10 cellular contexts compared by ENCODE assay signal in the genomic region with DNA sequence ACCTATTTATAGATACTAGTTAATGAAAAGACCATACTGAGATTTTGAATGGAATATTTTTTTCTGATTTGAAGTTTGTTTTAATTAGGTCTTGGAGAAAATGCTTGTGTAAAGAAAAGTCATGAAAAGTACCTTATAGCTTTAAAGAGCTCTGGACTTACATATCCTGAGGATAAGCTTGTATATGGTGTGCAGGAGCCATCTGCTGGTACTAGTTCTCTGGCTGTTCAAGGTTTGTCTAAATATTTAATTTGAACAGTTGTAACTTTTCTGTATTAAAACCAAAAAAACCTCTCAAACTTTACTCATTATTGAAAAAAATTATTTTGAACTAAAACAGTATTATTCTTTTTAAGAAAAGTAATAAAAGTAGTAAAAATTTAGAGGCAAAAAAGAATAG. TPM values are rescaled to one million over a fixed set of nuclear protein-coding genes. Genes with fewer than 3 reads are reported as not detected.
DNase-seq lines count a peak whose midpoint lies in the region; ATAC-seq and TF ChIP-seq lines count a peak whose summit lies in the region.
"Had no signal": no experiment of that assay in that cellular context is flagged by ENCODE, and none has a peak within 500 bp of the region (broad histone marks: within the 10 kb centered on the region; RNA-seq: fewer than 3 reads in every experiment).

No MANE protein-coding gene starts in this region.

- intact Hi-C loops in mammary epithelial cell (cut with micrococcal nuclease), result loop anchor here (1.0 to 5.0 kb wide), 2 partner anchors 53 to 425 kb away; a partner anchor contains a TSS

- H3K27me3 ChIP-seq in DND-41 (ENCODE audit: insufficient read depth, low read length, poor library complexity) (no peaks in the 10 kb centered on the region), Karpas-422 (ENCODE audit: low read length) (no peaks in the 10 kb centered on the region), mammary epithelial cell (ENCODE audit: insufficient read depth, low read length) (no peaks in the 10 kb centered on the region), H7 (ENCODE audit: control insufficient read depth, insufficient read depth, low read length) (no peaks in the 10 kb centered on the region)

- ATAC-seq in DND-41 (ENCODE audit: insufficient read depth, low read depth) (peak; percentile 56; the same call in 1 of the 3 replicates), GM21390 (IDR thresholded peaks at IDR 0.05; ENCODE audit: unreplicated experiment) (no peak)
- ATAC-seq: mucosa of descending colon had no signal

- TF ChIP-seq CTCF in DND-41 (IDR thresholded peaks at IDR 0.05; ENCODE audit: borderline replicate concordance, extremely low read depth, low read length, poor library complexity, severe bottlenecking) (peak; percentile 52), mammary epithelial cell (conservative IDR thresholded peaks at IDR 0.05 in 1 of 2, IDR thresholded peaks at IDR 0.05 in 1 of 2; ENCODE audit: extremely low read depth in 1 of 2, insufficient read depth in 1 of 2, low read depth in 1 of 2, low read length in 2 of 2) (peak; percentile 10 to 46)

- no peaks in the 10 kb centered on the region for H3K9me2 ChIP-seq in Karpas-422 (replicated peaks; ENCODE audit: insufficient read depth, low read length)

- peaks cover 14% of the 10 kb centered on the region for H3K36me3 ChIP-seq in DND-41 (ENCODE audit: insufficient read depth, low read length)
- H3K36me3 ChIP-seq in Karpas-422 (ENCODE audit: insufficient read depth, low read length), result no peaks in the 10 kb centered on the region
- no peaks in the 10 kb centered on the region for H3K36me3 ChIP-seq in mammary epithelial cell (ENCODE audit: insufficient read depth, low read length)
- no peaks in the 10 kb centered on the region; the same call in 1 of the 2 replicates for H3K36me3 ChIP-seq in H7 (replicated peaks; ENCODE audit: control insufficient read depth, insufficient read depth, low read length)

- H3K4me3 ChIP-seq in DND-41 (ENCODE audit: low read depth in 1 of 2, low read length in 2 of 2), result no peak overlapping the region
- H3K4me3 ChIP-seq in Karpas-422 (ENCODE audit: low read length), result no peak overlapping the region
- no peak overlapping the region for H3K4me3 ChIP-seq in mammary epithelial cell (replicated peaks in 1 of 3; ENCODE audit: insufficient read depth in 1 of 3, low read depth in 2 of 3, low read length in 3 of 3)
- H3K4me3 ChIP-seq in H7 (ENCODE audit: insufficient read depth, low read depth, low read length), result no peak overlapping the region
- H3K4me3 ChIP-seq: mucosa of descending colon had no signal

- H3K9ac ChIP-seq in DND-41 (ENCODE audit: low read depth, low read length) (no peak overlapping the region), Karpas-422 (ENCODE audit: low read length) (no peak overlapping the region), mammary epithelial cell (ENCODE audit: insufficient read depth, low read length) (no peak overlapping the region)

- CTCF ChIA-PET in mammary epithelial cell (lab: Charles Lee; ENCODE audit: low non-redundant PET), result interaction anchor here (0.8 to 1.2 kb wide), 2 partner anchors 49 to 50 kb away, joined by 6 read pairs; a partner anchor contains a TSS

- dilution Hi-C loops in mammary epithelial cell (cut with HindIII; ENCODE audit: low sequenced_read_pairs), result no loop called here

- no TSS peak for BruUV-seq in mammary epithelial cell (replicated peaks; lab: Mats Ljungman, UMichigan)

- in situ Hi-C loops in mammary epithelial cell (cut with MboI; ENCODE audit: low sequenced_read_pairs in 2 of 2), result no loop called here

- H4K20me1 ChIP-seq in DND-41 (ENCODE audit: insufficient read depth, low read length), result no peaks in the 10 kb centered on the region
- H4K20me1 ChIP-seq in Karpas-422 (ENCODE audit: insufficient read depth, low read depth, low read length), result no peaks in the 10 kb centered on the region
- H4K20me1 ChIP-seq in mammary epithelial cell (ENCODE audit: insufficient read depth, low read length), result no peaks in the 10 kb centered on the region

- no peak overlapping the region for H3K27ac ChIP-seq in DND-41 (ENCODE audit: low read length)
- no peak overlapping the region for H3K27ac ChIP-seq in Karpas-422 (ENCODE audit: low read length)
- H3K27ac ChIP-seq in mammary epithelial cell (ENCODE audit: insufficient read depth, low read depth, low read length), result no peak overlapping the region

- no peak overlapping the region for H2AFZ ChIP-seq in DND-41 (ENCODE audit: low read depth, low read length)
- H2AFZ ChIP-seq in Karpas-422 (ENCODE audit: low read length), result no peak overlapping the region
- no peak overlapping the region for H2AFZ ChIP-seq in mammary epithelial cell (ENCODE audit: low read depth, low read length)

- no peaks in the 10 kb centered on the region for H3K4me1 ChIP-seq in DND-41 (ENCODE audit: insufficient read depth, low read length)
- H3K4me1 ChIP-seq in Karpas-422 (ENCODE audit: low read length), result peaks cover 10% of the 10 kb centered on the region; the same call in 1 of the 2 replicates
- no peaks in the 10 kb centered on the region for H3K4me1 ChIP-seq in mammary epithelial cell (ENCODE audit: insufficient read depth, low read length)

- H3K4me2 ChIP-seq in DND-41 (ENCODE audit: insufficient read depth, low read length) (no peak overlapping the region), Karpas-422 (ENCODE audit: low read depth, low read length, poor library complexity, severe bottlenecking) (no peak overlapping the region), mammary epithelial cell (ENCODE audit: insufficient read depth, low read depth, low read length) (no peak overlapping the region)

- H3K79me2 ChIP-seq in DND-41 (ENCODE audit: insufficient read depth, low read length) (no peaks in the 10 kb centered on the region), Karpas-422 (ENCODE audit: low read length) (peaks cover 30% of the 10 kb centered on the region), mammary epithelial cell (ENCODE audit: insufficient read depth, low read length) (no peaks in the 10 kb centered on the region)

- no peaks in the 10 kb centered on the region for H3K9me3 ChIP-seq in DND-41 (ENCODE audit: insufficient read depth, low read length, severe bottlenecking)
- no peaks in the 10 kb centered on the region for H3K9me3 ChIP-seq in Karpas-422 (ENCODE audit: low read length)
- H3K9me3 ChIP-seq in mammary epithelial cell (replicated peaks; ENCODE audit: insufficient read depth, low read length), result no peaks in the 10 kb centered on the region
- H3K9me3 ChIP-seq: mucosa of descending colon had no signal

- DNase-seq in DND-41 (no peak), Karpas-422 (peak; percentile 62), mammary epithelial cell (no peak), medulla oblongata (ENCODE audit: extremely low spot score) (peak; percentile 35), H7 (no peak)
- no peak for DNase-seq in stimulated activated CD8-positive, alpha-beta memory T cell treated with anti-CD3 and anti-CD28 coated beads, Interleukin-4, amount 100 ng/mL, for 48 hours
- DNase-seq in activated CD4-positive, alpha-beta T cell treated with anti-CD3 and anti-CD28 coated beads, Interleukin-2, amount 50 U/mL, for 48 hours, result no peak
- DNase-seq: activated naive CD8-positive, alpha-beta T cell treated with anti-CD3 and anti-CD28 coated beads, Interleukin-2, amount 10 ng/mL, durations not matched to agents 7 days and 5 days had no signal

RNA-seq across cellular contexts. Expression of a gene that starts 50.2 kb away (rescaled TPM):
- 26.7 and 50.8 TPM in 2 replicates for total RNA-seq in Karpas-422 (2014; rRNA removed; shearing (Covaris generic); ENCODE audit: low replicate concordance)
- total RNA-seq in mammary epithelial cell, result 10 to 100 TPM; 28.1 to 34.0 TPM
- 8.0 TPM for polyA plus RNA-seq in mammary epithelial cell
- polyA minus RNA-seq in mammary epithelial cell, result 23.5 TPM
- total RNA-seq in H7 (2014; rRNA removed; shearing (Covaris generic)), result 9.3 and 11.8 TPM in 2 replicates

RNA-seq across cellular contexts. Expression of a gene that starts 52.7 kb away (rescaled TPM):
- 100 and 105 TPM in 2 replicates for total RNA-seq in Karpas-422 (2014; rRNA removed; shearing (Covaris generic); ENCODE audit: low replicate concordance)
- total RNA-seq in mammary epithelial cell, result 10 to 100 TPM; 60.2 to 90.6 TPM
- polyA plus RNA-seq in mammary epithelial cell, result 58.3 TPM
- polyA minus RNA-seq in mammary epithelial cell, result 52.0 TPM
- 61.5 and 80.7 TPM in 2 replicates for total RNA-seq in H7 (2014; rRNA removed; shearing (Covaris generic))

Comparison
In these comparisons a context has a peak if more than half of its experiments do, and no peak if none do; other contexts are left out.
1. DNase-seq: peak in Karpas-422 (single experiment) and medulla oblongata (single experiment); none in DND-41 (single experiment), mammary epithelial cell (single experiment), stimulated activated CD8-positive, alpha-beta memory T cell treated with anti-CD3 and anti-CD28 coated beads, Interleukin-4, amount 100 ng/mL, for 48 hours (single experiment), H7 (single experiment) and activated CD4-positive, alpha-beta T cell treated with anti-CD3 and anti-CD28 coated beads, Interleukin-2, amount 50 U/mL, for 48 hours (0 of 2).